Comparison of ENCODE assay signal across 1 cellular context in the genomic region with DNA sequence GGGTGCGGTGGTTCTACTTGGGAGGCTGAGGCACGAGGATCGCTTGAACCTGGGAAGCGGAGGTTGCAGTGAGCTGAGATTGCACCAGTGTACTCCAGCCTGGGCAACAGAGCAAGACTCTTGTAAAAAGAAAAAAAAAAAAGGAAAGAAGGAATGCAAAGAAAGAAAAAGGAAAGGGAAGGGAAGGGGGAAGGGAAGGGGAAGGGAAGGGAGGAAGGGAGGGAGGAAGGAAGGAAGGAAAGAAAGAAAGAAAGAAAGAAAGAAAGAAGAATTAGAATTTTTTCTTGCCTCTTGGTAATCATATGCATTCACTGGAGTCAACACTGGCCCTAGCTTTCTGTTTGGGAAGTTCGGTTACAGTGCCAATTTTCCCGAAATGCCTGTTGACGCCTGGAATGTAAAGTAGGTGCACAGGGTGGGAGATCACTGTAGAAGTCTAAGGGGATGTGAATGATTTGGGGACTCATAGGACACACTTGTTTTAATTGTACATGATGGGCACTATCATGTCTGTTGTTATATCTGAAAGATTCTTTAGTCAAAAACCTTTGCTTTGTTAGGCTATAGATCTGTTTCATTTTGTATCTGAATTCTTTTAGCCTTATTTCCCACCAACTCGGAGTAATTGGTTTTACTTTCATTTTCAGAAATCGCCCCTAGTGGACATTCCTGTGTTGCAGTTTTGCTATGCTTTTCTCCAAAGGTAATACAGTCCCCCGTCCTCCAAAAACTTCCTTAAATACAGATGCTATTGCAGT.
TF ChIP-seq lines count a peak whose summit lies in the region.

No MANE protein-coding gene starts in this region.

TF ChIP-seq in K562, 482 proteins besides CTCF, POLR2A, EP300 and RAD21 (continued from another document and continues in another):
- TF ChIP-seq, protein P1, sequence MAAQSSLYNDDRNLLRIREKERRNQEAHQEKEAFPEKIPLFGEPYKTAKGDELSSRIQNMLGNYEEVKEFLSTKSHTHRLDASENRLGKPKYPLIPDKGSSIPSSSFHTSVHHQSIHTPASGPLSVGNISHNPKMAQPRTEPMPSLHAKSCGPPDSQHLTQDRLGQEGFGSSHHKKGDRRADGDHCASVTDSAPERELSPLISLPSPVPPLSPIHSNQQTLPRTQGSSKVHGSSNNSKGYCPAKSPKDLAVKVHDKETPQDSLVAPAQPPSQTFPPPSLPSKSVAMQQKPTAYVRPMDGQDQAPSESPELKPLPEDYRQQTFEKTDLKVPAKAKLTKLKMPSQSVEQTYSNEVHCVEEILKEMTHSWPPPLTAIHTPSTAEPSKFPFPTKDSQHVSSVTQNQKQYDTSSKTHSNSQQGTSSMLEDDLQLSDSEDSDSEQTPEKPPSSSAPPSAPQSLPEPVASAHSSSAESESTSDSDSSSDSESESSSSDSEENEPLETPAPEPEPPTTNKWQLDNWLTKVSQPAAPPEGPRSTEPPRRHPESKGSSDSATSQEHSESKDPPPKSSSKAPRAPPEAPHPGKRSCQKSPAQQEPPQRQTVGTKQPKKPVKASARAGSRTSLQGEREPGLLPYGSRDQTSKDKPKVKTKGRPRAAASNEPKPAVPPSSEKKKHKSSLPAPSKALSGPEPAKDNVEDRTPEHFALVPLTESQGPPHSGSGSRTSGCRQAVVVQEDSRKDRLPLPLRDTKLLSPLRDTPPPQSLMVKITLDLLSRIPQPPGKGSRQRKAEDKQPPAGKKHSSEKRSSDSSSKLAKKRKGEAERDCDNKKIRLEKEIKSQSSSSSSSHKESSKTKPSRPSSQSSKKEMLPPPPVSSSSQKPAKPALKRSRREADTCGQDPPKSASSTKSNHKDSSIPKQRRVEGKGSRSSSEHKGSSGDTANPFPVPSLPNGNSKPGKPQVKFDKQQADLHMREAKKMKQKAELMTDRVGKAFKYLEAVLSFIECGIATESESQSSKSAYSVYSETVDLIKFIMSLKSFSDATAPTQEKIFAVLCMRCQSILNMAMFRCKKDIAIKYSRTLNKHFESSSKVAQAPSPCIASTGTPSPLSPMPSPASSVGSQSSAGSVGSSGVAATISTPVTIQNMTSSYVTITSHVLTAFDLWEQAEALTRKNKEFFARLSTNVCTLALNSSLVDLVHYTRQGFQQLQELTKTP (IDR thresholded peaks at IDR 0.05; ENCODE audit: low read depth in 1 of 2, partially characterized antibody in 2 of 2), result peak; percentile 23 to 60
- TF ChIP-seq NFYB (IDR thresholded peaks at IDR 0.05; ENCODE audit: extremely low read depth, insufficient read length) (no peak), MTA1 (IDR thresholded peaks at IDR 0.05; ENCODE audit: borderline replicate concordance) (peak; percentile 45; the same call in 1 of the 2 replicates), ESRRB (CRISPR knock-in tag; IDR thresholded peaks at IDR 0.05; ENCODE audit: borderline replicate concordance) (no peak), ZNF23 (CRISPR knock-in tag; IDR thresholded peaks at IDR 0.05) (no peak), TRIM24 (IDR thresholded peaks at IDR 0.05) (0 out of 4 replicates have a peak, but pooled peaks have one; percentile 10 to 25)
- TF ChIP-seq, protein P2, sequence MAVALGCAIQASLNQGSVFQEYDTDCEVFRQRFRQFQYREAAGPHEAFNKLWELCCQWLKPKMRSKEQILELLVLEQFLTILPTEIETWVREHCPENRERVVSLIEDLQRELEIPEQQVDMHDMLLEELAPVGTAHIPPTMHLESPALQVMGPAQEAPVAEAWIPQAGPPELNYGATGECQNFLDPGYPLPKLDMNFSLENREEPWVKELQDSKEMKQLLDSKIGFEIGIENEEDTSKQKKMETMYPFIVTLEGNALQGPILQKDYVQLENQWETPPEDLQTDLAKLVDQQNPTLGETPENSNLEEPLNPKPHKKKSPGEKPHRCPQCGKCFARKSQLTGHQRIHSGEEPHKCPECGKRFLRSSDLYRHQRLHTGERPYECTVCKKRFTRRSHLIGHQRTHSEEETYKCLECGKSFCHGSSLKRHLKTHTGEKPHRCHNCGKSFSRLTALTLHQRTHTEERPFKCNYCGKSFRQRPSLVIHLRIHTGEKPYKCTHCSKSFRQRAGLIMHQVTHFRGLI (CRISPR knock-in tag; IDR thresholded peaks at IDR 0.05), result no peak
- TF ChIP-seq, protein P3, sequence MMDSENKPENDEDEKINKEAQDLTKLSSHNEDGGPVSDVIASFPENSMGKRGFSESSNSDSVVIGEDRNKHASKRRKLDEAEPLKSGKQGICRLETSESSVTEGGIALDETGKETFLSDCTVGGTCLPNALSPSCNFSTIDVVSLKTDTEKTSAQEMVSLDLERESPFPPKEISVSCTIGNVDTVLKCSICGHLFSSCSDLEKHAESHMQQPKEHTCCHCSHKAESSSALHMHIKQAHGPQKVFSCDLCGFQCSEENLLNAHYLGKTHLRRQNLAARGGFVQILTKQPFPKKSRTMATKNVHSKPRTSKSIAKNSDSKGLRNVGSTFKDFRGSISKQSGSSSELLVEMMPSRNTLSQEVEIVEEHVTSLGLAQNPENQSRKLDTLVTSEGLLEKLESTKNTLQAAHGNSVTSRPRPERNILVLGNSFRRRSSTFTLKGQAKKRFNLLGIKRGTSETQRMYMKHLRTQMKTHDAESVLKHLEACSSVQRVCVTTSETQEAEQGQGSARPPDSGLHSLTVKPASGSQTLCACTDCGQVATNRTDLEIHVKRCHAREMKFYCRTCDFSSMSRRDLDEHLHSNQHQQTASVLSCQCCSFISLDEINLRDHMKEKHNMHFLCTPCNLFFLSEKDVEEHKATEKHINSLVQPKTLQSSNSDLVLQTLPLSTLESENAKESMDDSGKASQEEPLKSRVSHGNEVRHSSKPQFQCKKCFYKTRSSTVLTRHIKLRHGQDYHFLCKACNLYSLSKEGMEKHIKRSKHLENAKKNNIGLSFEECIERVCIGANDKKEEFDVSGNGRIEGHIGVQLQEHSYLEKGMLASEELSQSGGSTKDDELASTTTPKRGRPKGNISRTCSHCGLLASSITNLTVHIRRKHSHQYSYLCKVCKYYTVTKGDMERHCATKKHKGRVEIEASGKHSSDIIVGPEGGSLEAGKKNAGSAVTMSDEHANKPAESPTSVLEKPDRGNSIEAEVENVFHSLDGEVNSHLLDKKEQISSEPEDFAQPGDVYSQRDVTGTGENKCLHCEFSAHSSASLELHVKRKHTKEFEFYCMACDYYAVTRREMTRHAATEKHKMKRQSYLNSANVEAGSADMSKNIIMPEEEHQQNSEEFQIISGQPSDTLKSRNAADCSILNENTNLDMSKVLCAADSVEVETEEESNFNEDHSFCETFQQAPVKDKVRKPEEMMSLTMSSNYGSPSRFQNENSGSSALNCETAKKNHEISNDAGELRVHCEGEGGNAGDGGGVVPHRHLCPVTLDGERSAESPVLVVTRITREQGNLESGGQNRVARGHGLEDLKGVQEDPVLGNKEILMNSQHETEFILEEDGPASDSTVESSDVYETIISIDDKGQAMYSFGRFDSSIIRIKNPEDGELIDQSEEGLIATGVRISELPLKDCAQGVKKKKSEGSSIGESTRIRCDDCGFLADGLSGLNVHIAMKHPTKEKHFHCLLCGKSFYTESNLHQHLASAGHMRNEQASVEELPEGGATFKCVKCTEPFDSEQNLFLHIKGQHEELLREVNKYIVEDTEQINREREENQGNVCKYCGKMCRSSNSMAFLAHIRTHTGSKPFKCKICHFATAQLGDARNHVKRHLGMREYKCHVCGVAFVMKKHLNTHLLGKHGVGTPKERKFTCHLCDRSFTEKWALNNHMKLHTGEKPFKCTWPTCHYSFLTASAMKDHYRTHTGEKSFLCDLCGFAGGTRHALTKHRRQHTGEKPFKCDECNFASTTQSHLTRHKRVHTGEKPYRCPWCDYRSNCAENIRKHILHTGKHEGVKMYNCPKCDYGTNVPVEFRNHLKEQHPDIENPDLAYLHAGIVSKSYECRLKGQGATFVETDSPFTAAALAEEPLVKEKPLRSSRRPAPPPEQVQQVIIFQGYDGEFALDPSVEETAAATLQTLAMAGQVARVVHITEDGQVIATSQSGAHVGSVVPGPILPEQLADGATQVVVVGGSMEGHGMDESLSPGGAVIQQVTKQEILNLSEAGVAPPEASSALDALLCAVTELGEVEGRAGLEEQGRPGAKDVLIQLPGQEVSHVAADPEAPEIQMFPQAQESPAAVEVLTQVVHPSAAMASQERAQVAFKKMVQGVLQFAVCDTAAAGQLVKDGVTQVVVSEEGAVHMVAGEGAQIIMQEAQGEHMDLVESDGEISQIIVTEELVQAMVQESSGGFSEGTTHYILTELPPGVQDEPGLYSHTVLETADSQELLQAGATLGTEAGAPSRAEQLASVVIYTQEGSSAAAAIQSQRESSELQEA (IDR thresholded peaks at IDR 0.05; ENCODE audit: low read depth), result no peak
- TF ChIP-seq, protein P4, sequence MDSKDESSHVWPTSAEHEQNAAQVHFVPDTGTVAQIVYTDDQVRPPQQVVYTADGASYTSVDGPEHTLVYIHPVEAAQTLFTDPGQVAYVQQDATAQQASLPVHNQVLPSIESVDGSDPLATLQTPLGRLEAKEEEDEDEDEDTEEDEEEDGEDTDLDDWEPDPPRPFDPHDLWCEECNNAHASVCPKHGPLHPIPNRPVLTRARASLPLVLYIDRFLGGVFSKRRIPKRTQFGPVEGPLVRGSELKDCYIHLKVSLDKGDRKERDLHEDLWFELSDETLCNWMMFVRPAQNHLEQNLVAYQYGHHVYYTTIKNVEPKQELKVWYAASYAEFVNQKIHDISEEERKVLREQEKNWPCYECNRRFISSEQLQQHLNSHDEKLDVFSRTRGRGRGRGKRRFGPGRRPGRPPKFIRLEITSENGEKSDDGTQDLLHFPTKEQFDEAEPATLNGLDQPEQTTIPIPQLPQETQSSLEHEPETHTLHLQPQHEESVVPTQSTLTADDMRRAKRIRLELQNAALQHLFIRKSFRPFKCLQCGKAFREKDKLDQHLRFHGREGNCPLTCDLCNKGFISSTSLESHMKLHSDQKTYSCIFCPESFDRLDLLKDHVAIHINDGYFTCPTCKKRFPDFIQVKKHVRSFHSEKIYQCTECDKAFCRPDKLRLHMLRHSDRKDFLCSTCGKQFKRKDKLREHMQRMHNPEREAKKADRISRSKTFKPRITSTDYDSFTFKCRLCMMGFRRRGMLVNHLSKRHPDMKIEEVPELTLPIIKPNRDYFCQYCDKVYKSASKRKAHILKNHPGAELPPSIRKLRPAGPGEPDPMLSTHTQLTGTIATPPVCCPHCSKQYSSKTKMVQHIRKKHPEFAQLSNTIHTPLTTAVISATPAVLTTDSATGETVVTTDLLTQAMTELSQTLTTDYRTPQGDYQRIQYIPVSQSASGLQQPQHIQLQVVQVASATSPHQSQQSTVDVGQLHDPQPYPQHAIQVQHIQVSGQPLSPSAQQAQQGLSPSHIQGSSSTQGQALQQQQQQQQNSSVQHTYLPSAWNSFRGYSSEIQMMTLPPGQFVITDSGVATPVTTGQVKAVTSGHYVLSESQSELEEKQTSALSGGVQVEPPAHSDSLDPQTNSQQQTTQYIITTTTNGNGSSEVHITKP (IDR thresholded peaks at IDR 0.05; ENCODE audit: partially characterized antibody), result peak; percentile 88
- TF ChIP-seq, protein P5, sequence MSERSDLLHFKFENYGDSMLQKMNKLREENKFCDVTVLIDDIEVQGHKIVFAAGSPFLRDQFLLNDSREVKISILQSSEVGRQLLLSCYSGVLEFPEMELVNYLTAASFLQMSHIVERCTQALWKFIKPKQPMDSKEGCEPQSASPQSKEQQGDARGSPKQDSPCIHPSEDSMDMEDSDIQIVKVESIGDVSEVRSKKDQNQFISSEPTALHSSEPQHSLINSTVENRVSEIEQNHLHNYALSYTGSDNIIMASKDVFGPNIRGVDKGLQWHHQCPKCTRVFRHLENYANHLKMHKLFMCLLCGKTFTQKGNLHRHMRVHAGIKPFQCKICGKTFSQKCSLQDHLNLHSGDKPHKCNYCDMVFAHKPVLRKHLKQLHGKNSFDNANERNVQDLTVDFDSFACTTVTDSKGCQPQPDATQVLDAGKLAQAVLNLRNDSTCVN (CRISPR knock-in tag; IDR thresholded peaks at IDR 0.05), result no peak
